31 cellular contexts compared by ENCODE assay signal in the genomic region with DNA sequence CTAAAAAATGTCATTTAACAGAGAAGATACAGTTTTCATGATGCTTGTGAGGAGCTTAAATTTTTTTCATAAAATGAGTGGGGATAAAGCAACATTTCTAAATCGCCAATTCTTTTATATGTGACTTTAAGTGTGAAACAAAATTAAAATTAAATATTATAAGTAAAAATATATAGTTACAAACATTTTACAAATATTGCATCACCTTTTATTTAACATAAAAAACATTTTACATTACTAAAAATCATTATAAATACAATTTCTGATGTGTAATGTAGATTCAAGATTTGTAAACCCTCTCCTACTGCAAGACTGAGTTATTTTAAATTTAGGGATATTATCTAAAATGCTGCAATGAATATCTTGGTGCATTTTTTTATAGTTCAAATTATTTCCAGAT. TPM values are rescaled to one million over a fixed set of nuclear protein-coding genes. Genes with fewer than 3 reads are reported as not detected.
"Had no signal": no experiment of that assay in that cellular context is flagged by ENCODE, and none has a peak within 500 bp of the region (broad histone marks: within the 10 kb centered on the region; RNA-seq: fewer than 3 reads in every experiment).

No MANE protein-coding gene starts in this region.

- FAIRE-seq: small intestine had no signal

- ATAC-seq: natural killer cell; psoas muscle; right cardiac atrium; right lobe of liver; stimulated activated memory B cell treated with anti-CD40 and anti-IgM and Interleukin-4, amounts not matched to agents 10 μg/mL and 1 μg/mL and 100 μg/mL, for 72 hours; stimulated activated naive CD8-positive, alpha-beta T cell treated with anti-CD3 and anti-CD28 coated beads, Interleukin-15, amount 100 ng/mL, for 72 hours; stimulated activated naive CD8-positive, alpha-beta T cell treated with anti-CD3 and anti-CD28 coated beads, Interleukin-15, Interleukin-2, amounts not matched to agents 100 U/mL and 50 U/mL, for 24 hours; upper lobe of right lung had no signal

- H3K9me3 Mint-ChIP-seq: natural killer cell; stimulated activated memory B cell treated with anti-CD40 and anti-IgM and Interleukin-4, amounts not matched to agents 10 μg/mL and 1 μg/mL and 100 μg/mL, for 72 hours; type B pancreatic cell had no signal

- H3K4me3 Mint-ChIP-seq: natural killer cell; nephron; neural progenitor cell; stimulated activated memory B cell treated with anti-CD40 and anti-IgM and Interleukin-4, amounts not matched to agents 10 μg/mL and 1 μg/mL and 100 μg/mL, for 72 hours; stimulated activated naive CD8-positive, alpha-beta T cell treated with anti-CD3 and anti-CD28 coated beads, Interleukin-15, amount 100 ng/mL, for 72 hours; type B pancreatic cell had no signal

- H3K27me3 Mint-ChIP-seq: progenitor cell of endocrine pancreas; stimulated activated naive CD8-positive, alpha-beta T cell treated with anti-CD3 and anti-CD28 coated beads, Interleukin-15, amount 100 ng/mL, for 72 hours had no signal

- H3K27ac Mint-ChIP-seq: natural killer cell; nephron; neural progenitor cell; progenitor cell of endocrine pancreas; stimulated activated memory B cell treated with anti-CD40 and anti-IgM and Interleukin-4, amounts not matched to agents 10 μg/mL and 1 μg/mL and 100 μg/mL, for 72 hours; stimulated activated naive CD8-positive, alpha-beta T cell treated with anti-CD3 and anti-CD28 coated beads, Interleukin-15, amount 100 ng/mL, for 72 hours; type B pancreatic cell had no signal

- H3K36me3 ChIP-seq: neural progenitor cell, ovary, right lobe of liver, sigmoid colon, suprapubic skin, tibial artery, transverse colon, upper lobe of right lung, uterus had no signal

- H3K4me1 Mint-ChIP-seq: natural killer cell; neural progenitor cell; stimulated activated memory B cell treated with anti-CD40 and anti-IgM and Interleukin-4, amounts not matched to agents 10 μg/mL and 1 μg/mL and 100 μg/mL, for 72 hours; stimulated activated naive CD8-positive, alpha-beta T cell treated with anti-CD3 and anti-CD28 coated beads, Interleukin-15, amount 100 ng/mL, for 72 hours had no signal

- H3K27me3 ChIP-seq: neural progenitor cell, ovary, right lobe of liver, sigmoid colon, testis, tibial artery, transverse colon, upper lobe of right lung, uterus had no signal

- H3K4me1 ChIP-seq: neural progenitor cell, parathyroid adenoma, psoas muscle, right lobe of liver, sigmoid colon, suprapubic skin, testis, tibial artery, upper lobe of right lung, uterus had no signal

- H3K27ac ChIP-seq: neural progenitor cell, ovary, parathyroid adenoma, psoas muscle, right lobe of liver, sigmoid colon, suprapubic skin, testis, tibial artery, transverse colon, upper lobe of right lung, uterus had no signal

- H3K36me3 Mint-ChIP-seq: natural killer cell; neural progenitor cell; stimulated activated memory B cell treated with anti-CD40 and anti-IgM and Interleukin-4, amounts not matched to agents 10 μg/mL and 1 μg/mL and 100 μg/mL, for 72 hours; type B pancreatic cell had no signal

- H2AFZ ChIP-seq: neural progenitor cell, parathyroid adenoma had no signal

- H3K9me3 ChIP-seq: ovary, right lobe of liver, suprapubic skin, testis, tibial artery, transverse colon, uterus had no signal

- H3K4me2 ChIP-seq: neural progenitor cell had no signal

- H3K9ac ChIP-seq: neural progenitor cell, parathyroid adenoma had no signal

- H3K4me3 ChIP-seq: neural progenitor cell, ovary, psoas muscle, right lobe of liver, sigmoid colon, suprapubic skin, testis, tibial artery, transverse colon, upper lobe of right lung, uterus had no signal

- DNase-seq: natural killer cell; occipital lobe; ovary; posterior cingulate gyrus; psoas muscle; right cardiac atrium; right lobe of liver; sigmoid colon; small intestine; stimulated activated CD4-positive, alpha-beta T cell treated with anti-CD3 and anti-CD28 coated beads, Interleukin-15, amount 100 ng/mL, for 24 hours; stimulated activated CD4-positive, alpha-beta T cell treated with anti-CD3 and anti-CD28 coated beads, Interleukin-2, amount 100 ng/mL, for 24 hours; stimulated activated CD4-positive, alpha-beta T cell treated with anti-CD3 and anti-CD28 coated beads, Interleukin-4, amount 100 ng/mL, for 1 hour; stimulated activated CD4-positive, alpha-beta T cell treated with anti-CD3 and anti-CD28 coated beads, Interleukin-4, amount 100 ng/mL, for 4 hours; stimulated activated CD8-positive, alpha-beta memory T cell treated with anti-CD3 and anti-CD28 coated beads, Interleukin-4, amount 100 ng/mL, for 48 hours; stimulated activated naive CD4-positive, alpha-beta T cell; stimulated activated naive CD8-positive, alpha-beta T cell treated with anti-CD3 and anti-CD28 coated beads, Interleukin-15, amount 100 ng/mL, for 72 hours; stimulated activated naive CD8-positive, alpha-beta T cell treated with anti-CD3 and anti-CD28 coated beads, Interleukin-15, Interleukin-2, amounts not matched to agents 100 U/mL and 50 U/mL, for 24 hours; substantia nigra; testis; tibial artery; transverse colon; upper lobe of right lung; uterus had no signal

- H3K79me2 ChIP-seq: parathyroid adenoma had no signal

RNA-seq across cellular contexts. Expression of a gene that starts 44.4 kb away (rescaled TPM):
- polyA plus RNA-seq: neural cell had no signal
